1 cellular context compared by ENCODE assay signal in the genomic region with DNA sequence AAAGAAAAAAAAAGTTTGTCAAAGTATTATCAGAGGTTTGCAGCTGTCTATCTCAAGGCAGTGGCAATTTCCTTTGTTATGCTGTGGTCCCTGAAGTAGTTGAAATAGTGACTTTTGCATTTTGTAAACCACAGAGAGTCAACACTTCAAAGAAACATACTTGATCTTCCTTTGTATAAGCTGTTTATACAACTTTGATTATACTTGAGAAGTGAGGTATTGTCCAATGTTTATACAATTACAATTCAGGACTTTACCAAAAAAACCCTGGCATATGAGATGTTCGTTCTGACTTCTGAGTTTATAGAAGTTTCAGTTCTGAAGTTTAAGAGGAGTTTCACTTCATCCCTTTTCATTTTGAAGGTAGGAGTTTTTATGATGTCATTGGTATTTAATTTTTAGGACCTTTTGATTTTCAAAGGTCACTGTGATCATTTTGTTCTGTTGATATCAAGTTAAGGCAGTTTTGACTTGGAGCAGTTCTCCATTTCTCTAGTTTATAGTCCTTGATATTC.
TF ChIP-seq lines count a peak whose summit lies in the region.

No MANE protein-coding gene starts in this region.

TF ChIP-seq in SK-N-SH treated with all-trans-retinoic acid at 6 μM for 48 hours, 23 proteins besides CTCF, POLR2A, EP300 and RAD21 (continued from another document):
- no peak for TF ChIP-seq ZNF70 (CRISPR knock-in tag; IDR thresholded peaks at IDR 0.05)
- TF ChIP-seq, protein P1, sequence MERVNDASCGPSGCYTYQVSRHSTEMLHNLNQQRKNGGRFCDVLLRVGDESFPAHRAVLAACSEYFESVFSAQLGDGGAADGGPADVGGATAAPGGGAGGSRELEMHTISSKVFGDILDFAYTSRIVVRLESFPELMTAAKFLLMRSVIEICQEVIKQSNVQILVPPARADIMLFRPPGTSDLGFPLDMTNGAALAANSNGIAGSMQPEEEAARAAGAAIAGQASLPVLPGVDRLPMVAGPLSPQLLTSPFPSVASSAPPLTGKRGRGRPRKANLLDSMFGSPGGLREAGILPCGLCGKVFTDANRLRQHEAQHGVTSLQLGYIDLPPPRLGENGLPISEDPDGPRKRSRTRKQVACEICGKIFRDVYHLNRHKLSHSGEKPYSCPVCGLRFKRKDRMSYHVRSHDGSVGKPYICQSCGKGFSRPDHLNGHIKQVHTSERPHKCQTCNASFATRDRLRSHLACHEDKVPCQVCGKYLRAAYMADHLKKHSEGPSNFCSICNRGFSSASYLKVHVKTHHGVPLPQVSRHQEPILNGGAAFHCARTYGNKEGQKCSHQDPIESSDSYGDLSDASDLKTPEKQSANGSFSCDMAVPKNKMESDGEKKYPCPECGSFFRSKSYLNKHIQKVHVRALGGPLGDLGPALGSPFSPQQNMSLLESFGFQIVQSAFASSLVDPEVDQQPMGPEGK (CRISPR knock-in tag; IDR thresholded peaks at IDR 0.05; ENCODE audit: borderline replicate concordance): no peak
- TF ChIP-seq, protein P2, sequence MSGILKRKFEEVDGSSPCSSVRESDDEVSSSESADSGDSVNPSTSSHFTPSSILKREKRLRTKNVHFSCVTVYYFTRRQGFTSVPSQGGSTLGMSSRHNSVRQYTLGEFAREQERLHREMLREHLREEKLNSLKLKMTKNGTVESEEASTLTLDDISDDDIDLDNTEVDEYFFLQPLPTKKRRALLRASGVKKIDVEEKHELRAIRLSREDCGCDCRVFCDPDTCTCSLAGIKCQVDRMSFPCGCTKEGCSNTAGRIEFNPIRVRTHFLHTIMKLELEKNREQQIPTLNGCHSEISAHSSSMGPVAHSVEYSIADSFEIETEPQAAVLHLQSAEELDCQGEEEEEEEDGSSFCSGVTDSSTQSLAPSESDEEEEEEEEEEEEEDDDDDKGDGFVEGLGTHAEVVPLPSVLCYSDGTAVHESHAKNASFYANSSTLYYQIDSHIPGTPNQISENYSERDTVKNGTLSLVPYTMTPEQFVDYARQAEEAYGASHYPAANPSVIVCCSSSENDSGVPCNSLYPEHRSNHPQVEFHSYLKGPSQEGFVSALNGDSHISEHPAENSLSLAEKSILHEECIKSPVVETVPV (CRISPR knock-in tag; IDR thresholded peaks at IDR 0.05): no peak
- TF ChIP-seq GLIS3 (CRISPR knock-in tag; IDR thresholded peaks at IDR 0.05): no peak
- TF ChIP-seq ZNF565 (CRISPR knock-in tag; conservative IDR thresholded peaks at IDR 0.05; ENCODE audit: low read depth): no peak
TF ChIP-seq in SK-N-SH treated with all-trans-retinoic acid at 6 μM for 48 hours: peak in this region for 0.
